1 cellular context compared by ENCODE assay signal in genomic region chrX:86133761-86134160, GRCh38.
TF ChIP-seq lines count a peak whose summit lies in the region.

No MANE protein-coding gene starts in this region.

TF ChIP-seq in GM23338, 12 proteins besides CTCF, POLR2A, EP300 and RAD21 (continued from another document):
- TF ChIP-seq, protein P1, sequence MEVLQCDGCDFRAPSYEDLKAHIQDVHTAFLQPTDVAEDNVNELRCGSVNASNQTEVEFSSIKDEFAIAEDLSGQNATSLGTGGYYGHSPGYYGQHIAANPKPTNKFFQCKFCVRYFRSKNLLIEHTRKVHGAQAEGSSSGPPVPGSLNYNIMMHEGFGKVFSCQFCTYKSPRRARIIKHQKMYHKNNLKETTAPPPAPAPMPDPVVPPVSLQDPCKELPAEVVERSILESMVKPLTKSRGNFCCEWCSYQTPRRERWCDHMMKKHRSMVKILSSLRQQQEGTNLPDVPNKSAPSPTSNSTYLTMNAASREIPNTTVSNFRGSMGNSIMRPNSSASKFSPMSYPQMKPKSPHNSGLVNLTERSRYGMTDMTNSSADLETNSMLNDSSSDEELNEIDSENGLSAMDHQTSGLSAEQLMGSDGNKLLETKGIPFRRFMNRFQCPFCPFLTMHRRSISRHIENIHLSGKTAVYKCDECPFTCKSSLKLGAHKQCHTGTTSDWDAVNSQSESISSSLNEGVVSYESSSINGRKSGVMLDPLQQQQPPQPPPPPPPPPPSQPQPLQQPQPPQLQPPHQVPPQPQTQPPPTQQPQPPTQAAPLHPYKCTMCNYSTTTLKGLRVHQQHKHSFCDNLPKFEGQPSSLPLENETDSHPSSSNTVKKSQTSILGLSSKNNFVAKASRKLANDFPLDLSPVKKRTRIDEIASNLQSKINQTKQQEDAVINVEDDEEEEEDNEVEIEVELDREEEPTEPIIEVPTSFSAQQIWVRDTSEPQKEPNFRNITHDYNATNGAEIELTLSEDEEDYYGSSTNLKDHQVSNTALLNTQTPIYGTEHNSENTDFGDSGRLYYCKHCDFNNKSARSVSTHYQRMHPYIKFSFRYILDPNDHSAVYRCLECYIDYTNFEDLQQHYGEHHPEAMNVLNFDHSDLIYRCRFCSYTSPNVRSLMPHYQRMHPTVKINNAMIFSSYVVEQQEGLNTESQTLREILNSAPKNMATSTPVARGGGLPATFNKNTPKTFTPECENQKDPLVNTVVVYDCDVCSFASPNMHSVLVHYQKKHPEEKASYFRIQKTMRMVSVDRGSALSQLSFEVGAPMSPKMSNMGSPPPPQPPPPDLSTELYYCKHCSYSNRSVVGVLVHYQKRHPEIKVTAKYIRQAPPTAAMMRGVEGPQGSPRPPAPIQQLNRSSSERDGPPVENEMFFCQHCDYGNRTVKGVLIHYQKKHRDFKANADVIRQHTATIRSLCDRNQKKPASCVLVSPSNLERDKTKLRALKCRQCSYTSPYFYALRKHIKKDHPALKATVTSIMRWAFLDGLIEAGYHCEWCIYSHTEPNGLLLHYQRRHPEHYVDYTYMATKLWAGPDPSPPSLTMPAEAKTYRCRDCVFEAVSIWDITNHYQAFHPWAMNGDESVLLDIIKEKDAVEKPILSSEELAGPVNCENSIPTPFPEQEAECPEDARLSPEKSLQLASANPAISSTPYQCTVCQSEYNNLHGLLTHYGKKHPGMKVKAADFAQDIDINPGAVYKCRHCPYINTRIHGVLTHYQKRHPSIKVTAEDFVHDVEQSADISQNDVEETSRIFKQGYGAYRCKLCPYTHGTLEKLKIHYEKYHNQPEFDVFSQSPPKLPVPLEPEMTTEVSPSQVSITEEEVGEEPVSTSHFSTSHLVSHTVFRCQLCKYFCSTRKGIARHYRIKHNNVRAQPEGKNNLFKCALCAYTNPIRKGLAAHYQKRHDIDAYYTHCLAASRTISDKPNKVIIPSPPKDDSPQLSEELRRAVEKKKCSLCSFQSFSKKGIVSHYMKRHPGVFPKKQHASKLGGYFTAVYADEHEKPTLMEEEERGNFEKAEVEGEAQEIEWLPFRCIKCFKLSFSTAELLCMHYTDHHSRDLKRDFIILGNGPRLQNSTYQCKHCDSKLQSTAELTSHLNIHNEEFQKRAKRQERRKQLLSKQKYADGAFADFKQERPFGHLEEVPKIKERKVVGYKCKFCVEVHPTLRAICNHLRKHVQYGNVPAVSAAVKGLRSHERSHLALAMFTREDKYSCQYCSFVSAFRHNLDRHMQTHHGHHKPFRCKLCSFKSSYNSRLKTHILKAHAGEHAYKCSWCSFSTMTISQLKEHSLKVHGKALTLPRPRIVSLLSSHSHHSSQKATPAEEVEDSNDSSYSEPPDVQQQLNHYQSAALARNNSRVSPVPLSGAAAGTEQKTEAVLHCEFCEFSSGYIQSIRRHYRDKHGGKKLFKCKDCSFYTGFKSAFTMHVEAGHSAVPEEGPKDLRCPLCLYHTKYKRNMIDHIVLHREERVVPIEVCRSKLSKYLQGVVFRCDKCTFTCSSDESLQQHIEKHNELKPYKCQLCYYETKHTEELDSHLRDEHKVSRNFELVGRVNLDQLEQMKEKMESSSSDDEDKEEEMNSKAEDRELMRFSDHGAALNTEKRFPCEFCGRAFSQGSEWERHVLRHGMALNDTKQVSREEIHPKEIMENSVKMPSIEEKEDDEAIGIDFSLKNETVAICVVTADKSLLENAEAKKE (CRISPR knock-in tag; IDR thresholded peaks at IDR 0.05) = no peak
- TF ChIP-seq EZH2phosphoT487 (IDR thresholded peaks at IDR 0.05; ENCODE audit: unreplicated experiment) (no peak), JUNB (IDR thresholded peaks at IDR 0.05; ENCODE audit: unreplicated experiment) (no peak), ZNF331 (CRISPR knock-in tag; IDR thresholded peaks at IDR 0.05; ENCODE audit: low read depth) (no peak)
TF ChIP-seq in GM23338: peak in this region for 0.
